8 cellular contexts compared by ENCODE assay signal in the genomic region with DNA sequence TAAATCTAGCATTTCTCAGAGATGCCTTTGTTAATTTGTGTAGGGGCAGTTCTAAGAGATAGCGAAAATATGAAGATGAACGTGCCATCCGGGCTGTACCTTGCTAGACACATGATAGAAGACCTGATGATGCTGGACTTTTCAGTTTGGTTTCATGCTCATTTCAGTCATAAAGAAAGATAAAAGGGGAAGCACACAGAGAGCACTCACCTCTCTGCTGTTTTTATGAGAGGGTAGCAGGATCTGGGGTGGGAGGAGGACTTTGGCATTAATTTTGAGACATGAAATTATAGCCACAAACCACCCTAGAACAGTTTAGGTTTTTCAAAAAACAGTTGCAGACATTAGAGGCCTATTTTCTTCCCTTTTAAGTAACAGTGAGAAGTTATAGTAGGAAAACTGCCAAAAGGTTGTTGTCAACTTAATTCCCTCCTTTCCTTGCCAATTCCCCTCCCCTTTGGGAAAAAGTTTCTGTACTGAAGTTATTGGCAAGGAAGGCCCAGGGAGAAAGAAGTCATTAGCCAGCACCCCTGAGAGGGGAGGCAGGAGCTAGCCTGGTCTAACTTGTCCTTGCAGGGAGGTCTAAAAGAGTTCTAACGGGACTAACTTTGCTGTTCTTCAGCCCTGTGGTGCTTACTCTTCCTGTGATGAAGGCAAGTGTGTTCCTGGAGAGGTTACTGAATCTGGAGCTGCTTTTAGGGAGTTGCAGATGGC. TPM values are rescaled to one million over a fixed set of nuclear protein-coding genes. Genes with fewer than 3 reads are reported as not detected.
DNase-seq lines count a peak whose midpoint lies in the region; ATAC-seq and TF ChIP-seq lines count a peak whose summit lies in the region.

No MANE protein-coding gene starts in this region.

- H3K27ac ChIP-seq in skeletal muscle tissue (ENCODE audit: low read depth, low read length), result peak overlapping the region; percentile 48

- peak overlapping the region; percentile 93 for H3K4me3 ChIP-seq in GM06990 (replicated peaks; ENCODE audit: low read depth, low read length)
- H3K4me3 ChIP-seq in skeletal muscle tissue (ENCODE audit: low read length in 3 of 3), result no peak overlapping the region
- no peak overlapping the region for H3K4me3 ChIP-seq in lower leg skin (ENCODE audit: low read depth, poor library complexity, severe bottlenecking)

- 38 to 49% methylated on average over 4 of the region's 4 CpGs for WGBS in lower leg skin, 2 donors

- H3K9ac ChIP-seq in skeletal muscle tissue (ENCODE audit: low read depth in 1 of 3, low read length in 3 of 3), result peak overlapping the region in 1 of 3 donors; percentile 27

- H3K4me1 ChIP-seq in skeletal muscle tissue (ENCODE audit: control insufficient read depth in 3 of 3, insufficient read depth in 3 of 3, low read length in 3 of 3), result peaks cover 18 to 27% (median 19%) of the 10 kb centered on the region in 3 donors

- no peak for TF ChIP-seq CTCF in GM06990 (IDR thresholded peaks at IDR 0.05; ENCODE audit: insufficient read depth, low read length, poor library complexity, severe bottlenecking)
- TF ChIP-seq CTCF in lower leg skin (IDR thresholded peaks at IDR 0.05), result no peak

- TF ChIP-seq POLR2A in lower leg skin (IDR thresholded peaks at IDR 0.05), result no peak

- H3K36me3 ChIP-seq in GM06990 (ENCODE audit: control insufficient read depth, insufficient read depth, low read length), result no peaks in the 10 kb centered on the region
- no peaks in the 10 kb centered on the region for H3K36me3 ChIP-seq in skeletal muscle tissue (ENCODE audit: control insufficient read depth in 3 of 3, insufficient read depth in 3 of 3, low read length in 3 of 3)

- DNase-seq in GM06990 (ENCODE audit: extremely low read depth, insufficient read length), result peak; percentile 72
- peak; percentile 28 for DNase-seq in dermis blood vessel endothelial cell
- DNase-seq in DMS114 treated with DMSO at 0.1 percent for 48 hours (lab: John Stamatoyannopoulos, UW; ENCODE audit: unreplicated experiment), result no peak
- DNase-seq in epidermal melanocyte (ENCODE audit: insufficient read length, low spot score), result no peak
- no peak for DNase-seq in lower leg skin (ENCODE audit: low spot score in 2 of 2)

- H3K27me3 ChIP-seq in GM06990 (replicated peaks; ENCODE audit: control insufficient read depth, insufficient read depth, low read length) (no peaks in the 10 kb centered on the region), skeletal muscle tissue (ENCODE audit: control insufficient read depth in 3 of 3, insufficient read depth in 3 of 3, low read length in 3 of 3) (no peaks in the 10 kb centered on the region)

- ATAC-seq in GM21360 (IDR thresholded peaks at IDR 0.05; ENCODE audit: unreplicated experiment) (peak; percentile 76), HG03521 (IDR thresholded peaks at IDR 0.05; ENCODE audit: unreplicated experiment) (peak; percentile 70)

- H3K9me3 ChIP-seq in skeletal muscle tissue (ENCODE audit: control insufficient read depth in 3 of 3, low read length in 3 of 3), result no peaks in the 10 kb centered on the region

- intact Hi-C loops in lower leg skin (cut with DNase I; ENCODE audit: low total_unique reads), result no loop called here

RNA-seq across cellular contexts. Expression of gene ST7, which starts 2.7 kb away (rescaled TPM):
- total RNA-seq in dermis blood vessel endothelial cell (17.7 and 18.9 TPM in 2 replicates), skeletal muscle tissue (23.0 TPM), lower leg skin (10 to 100 TPM; 10.8 to 17.1 (median 11.4) TPM)

Comparison
In these comparisons a context has a peak if more than half of its experiments do, and no peak if none do; other contexts are left out.
1. DNase-seq: peak in GM06990 (single experiment) and dermis blood vessel endothelial cell (single experiment); none in DMS114 treated with DMSO at 0.1 percent for 48 hours (single experiment), epidermal melanocyte (single experiment) and lower leg skin (0 of 2).